16 cellular contexts compared by ENCODE assay signal in the genomic region with DNA sequence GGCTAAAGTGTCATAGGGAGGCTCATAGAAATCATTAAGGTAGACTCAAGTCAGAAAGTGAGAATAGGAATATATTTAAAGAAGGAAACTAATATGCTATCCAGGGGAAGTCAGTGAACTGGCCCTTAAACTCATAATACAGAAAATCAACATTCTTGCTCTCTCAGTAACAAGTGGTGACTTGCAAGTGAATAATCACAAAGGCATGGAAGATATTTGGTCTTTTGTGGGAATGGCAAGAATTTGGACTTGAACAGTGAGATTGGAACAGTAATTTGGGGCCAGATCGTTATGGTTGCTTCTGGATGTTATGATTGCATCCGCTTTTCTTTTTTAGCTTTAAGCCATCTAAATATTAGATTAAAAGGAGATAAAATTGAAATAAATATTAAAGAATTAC.
A peak's percentile ranks its signal among the peaks of the same experiment; 100 is the strongest.
DNase-seq lines count a peak whose midpoint lies in the region; ATAC-seq, FAIRE-seq and TF ChIP-seq lines count a peak whose summit lies in the region.
"Had no signal": no experiment of that assay in that cellular context is flagged by ENCODE, and none has a peak within 500 bp of the region (broad histone marks: within the 10 kb centered on the region; RNA-seq: fewer than 3 reads in every experiment).

No MANE protein-coding gene starts in this region.

- no peak for TF ChIP-seq CTCF in foreskin fibroblast (IDR thresholded peaks at IDR 0.05; ENCODE audit: low read depth, low read length)

- H3K4me1 ChIP-seq in adipocyte (ENCODE audit: control insufficient read depth, insufficient read depth, low read length) = peaks cover 3% of the 10 kb centered on the region
- H3K4me1 ChIP-seq: HAP-1, tibial nerve had no signal

- H3K27ac Mint-ChIP-seq in T-cell = no peak overlapping the region
- H3K27ac Mint-ChIP-seq: activated naive CD4-positive, alpha-beta T cell treated with anti-CD3 and anti-CD28 coated beads, Interleukin-2, amount 10 ng/mL, durations not matched to agents 7 days and 5 days; natural killer cell treated with Interleukin-12 subunit alpha and Interleukin-12 subunit beta and Interleukin-15 and Interleukin-18, amount 100 ng/mL, for 72 hours had no signal

- H3K4me3 ChIP-seq in adipocyte (ENCODE audit: low read length) = no peak overlapping the region
- no peak overlapping the region for H3K4me3 ChIP-seq in foreskin fibroblast (ENCODE audit: low read depth in 1 of 2, low read length in 2 of 2)
- H3K4me3 ChIP-seq: coronary artery, HAP-1, tibial nerve had no signal

- no peaks in the 10 kb centered on the region for H3K9me3 ChIP-seq in adipocyte (ENCODE audit: control insufficient read depth, low read length)
- H3K9me3 ChIP-seq: HAP-1 had no signal

- H3K9ac ChIP-seq in adipocyte (ENCODE audit: low read length) = no peak overlapping the region

- H3K4me3 Mint-ChIP-seq in T-cell = no peak overlapping the region
- H3K4me3 Mint-ChIP-seq: activated naive CD4-positive, alpha-beta T cell treated with anti-CD3 and anti-CD28 coated beads, Interleukin-2, amount 10 ng/mL, durations not matched to agents 7 days and 5 days; natural killer cell treated with Interleukin-12 subunit alpha and Interleukin-12 subunit beta and Interleukin-15 and Interleukin-18, amount 100 ng/mL, for 72 hours had no signal

- H3K4me1 Mint-ChIP-seq in T-cell = no peaks in the 10 kb centered on the region
- H3K4me1 Mint-ChIP-seq: activated naive CD4-positive, alpha-beta T cell treated with anti-CD3 and anti-CD28 coated beads, Interleukin-2, amount 10 ng/mL, durations not matched to agents 7 days and 5 days had no signal

- CTCF ChIA-PET in T-cell (lab: Charles Lee) = no interaction called here

- peaks cover 0 to 4% (median 0%) of the 10 kb centered on the region in 3 donors for H3K9me3 Mint-ChIP-seq in T-cell
- H3K9me3 Mint-ChIP-seq: activated naive CD4-positive, alpha-beta T cell treated with anti-CD3 and anti-CD28 coated beads, Interleukin-2, amount 10 ng/mL, durations not matched to agents 7 days and 5 days; natural killer cell treated with Interleukin-12 subunit alpha and Interleukin-12 subunit beta and Interleukin-15 and Interleukin-18, amount 100 ng/mL, for 72 hours had no signal

- H3K27me3 ChIP-seq in adipocyte (replicated peaks; ENCODE audit: control insufficient read depth, insufficient read depth, low read length) = no peaks in the 10 kb centered on the region
- H3K27me3 ChIP-seq: tibial nerve had no signal

- no peaks in the 10 kb centered on the region for H3K27me3 Mint-ChIP-seq in T-cell
- H3K27me3 Mint-ChIP-seq: activated naive CD4-positive, alpha-beta T cell treated with anti-CD3 and anti-CD28 coated beads, Interleukin-2, amount 10 ng/mL, durations not matched to agents 7 days and 5 days; natural killer cell treated with Interleukin-12 subunit alpha and Interleukin-12 subunit beta and Interleukin-15 and Interleukin-18, amount 100 ng/mL, for 72 hours had no signal

- H3K36me3 ChIP-seq in adipocyte (ENCODE audit: control insufficient read depth, insufficient read depth, low read length, severe bottlenecking) = peaks cover 7% of the 10 kb centered on the region
- H3K36me3 ChIP-seq: HAP-1 had no signal

- POLR2A ChIA-PET in T-cell (lab: Charles Lee) = no interaction called here

- no peak for FAIRE-seq in urothelium cell line (lab: Jason Lieb, UNC)

- peak; percentile 83 for DNase-seq in HCEC 1CT
- DNase-seq in adipocyte (ENCODE audit: low read depth) = peak; percentile 78
- DNase-seq in foreskin fibroblast = peak; percentile 77 to 86
- peak; percentile 2 for DNase-seq in urothelium cell line (ENCODE audit: low spot score)
- no peak for DNase-seq in T-cell
- DNase-seq in amygdala (lab: John Stamatoyannopoulos, UW) = no peak
- DNase-seq in NCI-H526 (lab: John Stamatoyannopoulos, UW) = no peak
- DNase-seq: activated CD8-positive, alpha-beta memory T cell treated with anti-CD3 and anti-CD28 coated beads for 24 hours; activated naive CD4-positive, alpha-beta T cell treated with anti-CD3 and anti-CD28 coated beads, Interleukin-2, amount 10 ng/mL, durations not matched to agents 7 days and 5 days; DMS153; NCI-H1436 treated with DMSO at 0.1 percent for 48 hours; Right ventricle myocardium superior had no signal

- H3K36me3 Mint-ChIP-seq in T-cell = peaks cover 50% of the 10 kb centered on the region

- no peak for ATAC-seq in T-cell (replicated peaks in 1 of 4)
- ATAC-seq: natural killer cell treated with Interleukin-12 subunit alpha and Interleukin-12 subunit beta and Interleukin-15 and Interleukin-18, amount 100 ng/mL, for 72 hours had no signal

Comparison
In these comparisons a context has a peak if more than half of its experiments do, and no peak if none do; other contexts are left out.
1. DNase-seq: peak in HCEC 1CT (single experiment), adipocyte (single experiment), foreskin fibroblast (2 of 2) and urothelium cell line (single experiment); none in T-cell (0 of 34), amygdala (0 of 56) and NCI-H526 (0 of 2).